Comparison of ENCODE assay signal across 8 cellular contexts in the genomic region with DNA sequence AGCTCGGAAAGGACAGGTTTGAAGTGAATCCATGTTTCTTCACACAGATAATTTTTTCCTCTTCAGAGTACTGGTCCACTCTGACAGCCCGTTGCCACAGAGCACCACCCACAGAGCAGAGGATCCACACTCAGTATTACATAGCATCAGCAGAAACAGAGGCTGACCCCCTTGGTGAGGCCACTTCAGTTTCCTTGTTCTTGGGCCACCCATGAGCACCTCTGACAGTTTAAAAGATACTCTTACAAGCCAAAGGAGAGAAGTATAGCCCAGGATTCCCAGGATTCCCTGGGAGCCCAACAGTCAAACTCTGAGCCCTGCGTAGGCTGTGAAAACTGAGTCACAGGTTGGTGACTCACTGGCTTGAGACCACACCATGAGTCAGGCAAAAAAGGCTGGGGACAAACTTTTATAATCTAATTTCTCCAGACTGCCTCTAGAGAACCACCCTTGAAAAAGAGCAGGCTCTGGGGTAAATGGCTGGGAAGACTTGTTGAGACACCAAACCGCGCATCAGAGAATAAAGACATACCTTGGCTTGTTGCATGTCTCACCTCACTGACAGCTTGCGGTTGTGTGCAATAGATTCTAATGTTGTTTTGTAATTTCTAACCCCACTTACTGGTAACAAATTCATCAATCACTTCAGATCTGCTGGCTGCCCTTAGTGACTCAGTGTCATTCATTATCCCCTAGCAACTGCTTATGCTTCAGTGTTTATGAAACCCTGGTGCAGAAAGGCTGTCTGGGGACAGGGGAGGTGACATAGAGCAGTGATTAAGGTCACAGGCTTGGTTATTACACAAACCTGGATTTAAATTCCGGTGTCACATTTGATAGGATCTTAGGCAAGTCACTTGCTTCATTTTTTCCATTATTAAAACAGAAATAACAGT. TPM values are rescaled to one million over a fixed set of nuclear protein-coding genes. Genes with fewer than 3 reads are reported as not detected.
DNase-seq lines count a peak whose midpoint lies in the region; ATAC-seq and TF ChIP-seq lines count a peak whose summit lies in the region.

No MANE protein-coding gene starts in this region.

- intact Hi-C loops in Right ventricle myocardium superior (cut with DNase I) = no loop called here
- intact Hi-C loops in cardiac septum (cut with DNase I) = loop anchor here (5.0 kb wide), 4 partner anchors 111 to 286 kb away; no protein-coding TSS in a partner anchor
- intact Hi-C loops in aorta (cut with DNase I) = loop anchor here (2.0 to 5.0 kb wide), 7 partner anchors 51 to 111 kb away; partner anchors contain the start of gene PRSS23 (in 2 of the 2)

- 50 to 52% methylated on average over 7 of the region's 7 CpGs for WGBS in aorta, 2 donors

- H3K27me3 ChIP-seq in aorta (ENCODE audit: control insufficient read depth in 1 of 2, insufficient read depth in 2 of 2, low read length in 1 of 2) (no peaks in the 10 kb centered on the region), HAP-1 (ENCODE audit: low read depth) (no peaks in the 10 kb centered on the region)

- peak overlapping the region; percentile 90 for H3K27ac ChIP-seq in RWPE1
- H3K27ac ChIP-seq in aorta (ENCODE audit: low read depth in 1 of 2, low read length in 2 of 2) = peak overlapping the region; percentile 85 to 94

- POLR2A ChIA-PET in RWPE1 (lab: Yijun Ruan, JAX; ENCODE audit: low non-redundant PET) = no interaction called here

- peak; percentile 27 for ATAC-seq in Right ventricle myocardium superior (ENCODE audit: poor library complexity)
- ATAC-seq in aorta (ENCODE audit: low FRiP score) = peak; percentile 86

- in situ Hi-C loops in HAP-1 (cut with MboI; ENCODE audit: low sequenced_read_pairs) = no loop called here

- DNase-seq in Right ventricle myocardium superior (no peak), cardiac septum (ENCODE audit: low spot score) (no peak), RWPE1 (ENCODE audit: low spot score) (peak; percentile 91), dedifferentiated amniotic fluid mesenchymal stem cell (ENCODE audit: extremely low spot score) (peak; percentile 89), non-pigmented ciliary epithelial cell (ENCODE audit: low read depth) (peak; percentile 97), aorta (peak; percentile 81 to 83), HAP-1 (ENCODE audit: low spot score in 2 of 2) (no peak)
- no peak for DNase-seq in effector CD8-positive, alpha-beta T cell (lab: John Stamatoyannopoulos, UW)

- H3K4me3 ChIP-seq in aorta (ENCODE audit: low read length in 2 of 2) (no peak overlapping the region), HAP-1 (no peak overlapping the region)

- H3K9me3 ChIP-seq in aorta (ENCODE audit: control insufficient read depth, low read length) = no peaks in the 10 kb centered on the region
- no peaks in the 10 kb centered on the region for H3K9me3 ChIP-seq in HAP-1

- peaks cover 2 to 21% of the 10 kb centered on the region in 2 donors for H3K4me1 ChIP-seq in aorta (ENCODE audit: control insufficient read depth in 1 of 2, insufficient read depth in 2 of 2, low read length in 2 of 2)
- peaks cover 3% of the 10 kb centered on the region; the same call in 1 of the 2 replicates for H3K4me1 ChIP-seq in HAP-1

- no peaks in the 10 kb centered on the region for H3K36me3 ChIP-seq in aorta (ENCODE audit: control insufficient read depth in 1 of 2, insufficient read depth in 2 of 2, low read length in 1 of 2)
- no peaks in the 10 kb centered on the region for H3K36me3 ChIP-seq in HAP-1 (replicated peaks)

- TF ChIP-seq CTCF in RWPE1 (conservative IDR thresholded peaks at IDR 0.05; ENCODE audit: low read depth) = no peak

- CTCF ChIA-PET in RWPE1 (lab: Yijun Ruan, JAX) = no interaction called here

RNA-seq across cellular contexts. Expression of gene PRSS23, which starts 56.9 kb away (rescaled TPM):
- total RNA-seq in Right ventricle myocardium superior (4.1 TPM), cardiac septum (20.7 TPM), aorta (100 to 1,000 TPM; 109 to 245 TPM)
- polyA plus RNA-seq in aorta = 100 to 1,000 TPM in 1 of 2 donors, 10 to 100 TPM in 1; 68.1 to 140 TPM

Comparison
In these comparisons a context has a peak if more than half of its experiments do, and no peak if none do; other contexts are left out.
1. DNase-seq: peak in RWPE1 (single experiment), dedifferentiated amniotic fluid mesenchymal stem cell (single experiment), non-pigmented ciliary epithelial cell (single experiment) and aorta (2 of 2); none in Right ventricle myocardium superior (single experiment), cardiac septum (single experiment), effector CD8-positive, alpha-beta T cell (single experiment) and HAP-1 (0 of 2).